In genomic region chr22:27144345-27144744, GRCh38 we compare ENCODE assay signal across 1 cellular context.
TF ChIP-seq lines count a peak whose summit lies in the region.

No MANE protein-coding gene starts in this region.

TF ChIP-seq in H1, 55 proteins besides CTCF, POLR2A, EP300 and RAD21:
- TF ChIP-seq TAF1 (IDR thresholded peaks at IDR 0.05; ENCODE audit: low read depth, low read length): no peak
- TF ChIP-seq YY1 (IDR thresholded peaks at IDR 0.05; ENCODE audit: low read depth, low read length): no peak
- TF ChIP-seq SIRT6 (IDR thresholded peaks at IDR 0.05; ENCODE audit: low read length): no peak
- no peak for TF ChIP-seq SUZ12 (IDR thresholded peaks at IDR 0.05; ENCODE audit: low read length)
- no peak for TF ChIP-seq ATF2 (IDR thresholded peaks at IDR 0.05; ENCODE audit: low read length)
- no peak for TF ChIP-seq CHD2 (IDR thresholded peaks at IDR 0.05; ENCODE audit: low read length)
